In the genomic region with DNA sequence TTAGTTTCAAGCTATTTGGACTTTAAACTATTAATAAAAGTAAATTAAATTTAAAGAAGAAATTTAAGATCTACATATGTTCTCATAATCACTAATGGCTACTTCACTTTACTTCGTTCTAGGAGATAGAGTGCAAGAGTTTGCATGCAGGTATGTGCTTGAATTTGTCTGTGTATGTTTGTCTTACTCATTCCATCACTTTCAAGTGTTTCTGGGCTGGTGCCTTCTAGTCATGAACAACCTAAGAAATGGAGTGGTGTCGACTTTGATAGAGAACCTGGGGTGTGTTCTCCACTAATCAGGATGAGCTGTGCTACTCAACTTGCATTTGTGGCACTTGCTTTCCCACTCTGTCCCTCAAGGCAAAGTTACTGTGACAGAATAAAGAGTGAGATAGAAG, we compare ENCODE assay signal across 21 cellular contexts.
DNase-seq lines count a peak whose midpoint lies in the region; ATAC-seq and TF ChIP-seq lines count a peak whose summit lies in the region.
"Had no signal": no experiment of that assay in that cellular context is flagged by ENCODE, and none has a peak within 500 bp of the region (broad histone marks: within the 10 kb centered on the region; RNA-seq: fewer than 3 reads in every experiment).

No MANE protein-coding gene starts in this region.

- no peak for TF ChIP-seq CTCF in GM12864 (IDR thresholded peaks at IDR 0.05; ENCODE audit: low read depth, low read length, missing control alignments)
- TF ChIP-seq CTCF in mucosa of descending colon (IDR thresholded peaks at IDR 0.05) = no peak

- no peaks in the 10 kb centered on the region for H3K9me3 ChIP-seq in mucosa of descending colon
- H3K9me3 ChIP-seq: right lobe of liver, uterus had no signal

- ATAC-seq in GM19035 (IDR thresholded peaks at IDR 0.05; ENCODE audit: unreplicated experiment) (peak; percentile 40), HG02610 (IDR thresholded peaks at IDR 0.05; ENCODE audit: unreplicated experiment) (peak; percentile 55), HG03103 (IDR thresholded peaks at IDR 0.05; ENCODE audit: low read depth, unreplicated experiment) (peak; percentile 34), mucosa of descending colon (no peak)
- ATAC-seq: activated CD4-positive, alpha-beta T cell treated with anti-CD3 and anti-CD28 coated beads for 36 hours; right lobe of liver had no signal

- intact Hi-C loops in mucosa of descending colon (cut with DNase I, micrococcal nuclease) = no loop called here

- CTCF ChIA-PET in HEK293T (lab: Yijun Ruan, JAX) = no interaction called here

- POLR2A ChIA-PET in HEK293T (lab: Yijun Ruan, JAX) = no interaction called here

- H3K4me3 ChIP-seq in GM12864 (ENCODE audit: low read depth, low read length) (no peak overlapping the region), mucosa of descending colon (no peak overlapping the region)
- H3K4me3 ChIP-seq: right lobe of liver, SK-N-MC, uterus had no signal

- no peaks in the 10 kb centered on the region for H3K36me3 ChIP-seq in mucosa of descending colon (ENCODE audit: low read depth)
- H3K36me3 ChIP-seq: right lobe of liver, uterus had no signal

- no peaks in the 10 kb centered on the region for H3K4me1 ChIP-seq in mucosa of descending colon (ENCODE audit: low read depth)
- H3K4me1 ChIP-seq: right lobe of liver, uterus had no signal

- peak; percentile 29 for DNase-seq in GM12864 (ENCODE audit: low read depth)
- no peak for DNase-seq in HEK293T (ENCODE audit: extremely low spot score)
- DNase-seq in NCI-H69 (lab: John Stamatoyannopoulos, UW) = no peak
- no peak for DNase-seq in NCI-H146 treated with DMSO at 0.1 percent for 48 hours (lab: John Stamatoyannopoulos, UW; ENCODE audit: unreplicated experiment)
- no peak for DNase-seq in mucosa of descending colon
- DNase-seq: activated CD4-positive, alpha-beta T cell treated with anti-CD3 and anti-CD28 coated beads for 36 hours; activated CD8-positive, alpha-beta memory T cell treated with anti-CD3 and anti-CD28 coated beads, Interleukin-2, amount 50 U/mL, for 48 hours; activated naive CD4-positive, alpha-beta T cell treated with anti-CD3 and anti-CD28 coated beads, Interleukin-2, amount 10 ng/mL, durations not matched to agents 7 days and 5 days; C1 segment of cervical spinal cord; DMS79; foreskin melanocyte; H7; NCI-H187 treated with DMSO at 0.1 percent for 48 hours; occipital lobe; right lobe of liver; T1000; uterus had no signal

TF ChIP-seq in HEK293T, 16 proteins besides CTCF, POLR2A, EP300 and RAD21:
- TF ChIP-seq FOXM1 (IDR thresholded peaks at IDR 0.05; ENCODE audit: borderline replicate concordance) (no peak), ELF4 (IDR thresholded peaks at IDR 0.05) (no peak), SP1 (IDR thresholded peaks at IDR 0.05) (no peak), ARNT (IDR thresholded peaks at IDR 0.05) (no peak), TARDBP (IDR thresholded peaks at IDR 0.05) (no peak), NFRKB (IDR thresholded peaks at IDR 0.05) (no peak), BHLHE40 (IDR thresholded peaks at IDR 0.05; ENCODE audit: borderline replicate concordance) (no peak), LEF1 (IDR thresholded peaks at IDR 0.05; ENCODE audit: borderline replicate concordance) (no peak), L3MBTL2 (conservative IDR thresholded peaks at IDR 0.05) (no peak), FOXK2 (IDR thresholded peaks at IDR 0.05) (no peak), HDGF (IDR thresholded peaks at IDR 0.05; ENCODE audit: borderline replicate concordance) (no peak), FOXA1 (IDR thresholded peaks at IDR 0.05) (no peak), SUZ12 (IDR thresholded peaks at IDR 0.05) (no peak), ZNF384 (IDR thresholded peaks at IDR 0.05) (no peak), CTBP1 (IDR thresholded peaks at IDR 0.05; ENCODE audit: borderline replicate concordance) (no peak)
- TF ChIP-seq, protein P1, sequence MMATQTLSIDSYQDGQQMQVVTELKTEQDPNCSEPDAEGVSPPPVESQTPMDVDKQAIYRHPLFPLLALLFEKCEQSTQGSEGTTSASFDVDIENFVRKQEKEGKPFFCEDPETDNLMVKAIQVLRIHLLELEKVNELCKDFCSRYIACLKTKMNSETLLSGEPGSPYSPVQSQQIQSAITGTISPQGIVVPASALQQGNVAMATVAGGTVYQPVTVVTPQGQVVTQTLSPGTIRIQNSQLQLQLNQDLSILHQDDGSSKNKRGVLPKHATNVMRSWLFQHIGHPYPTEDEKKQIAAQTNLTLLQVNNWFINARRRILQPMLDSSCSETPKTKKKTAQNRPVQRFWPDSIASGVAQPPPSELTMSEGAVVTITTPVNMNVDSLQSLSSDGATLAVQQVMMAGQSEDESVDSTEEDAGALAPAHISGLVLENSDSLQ (IDR thresholded peaks at IDR 0.05) = no peak
